9 cellular contexts compared by ENCODE assay signal in genomic region chr12:53453953-53454640, GRCh38. TPM values are rescaled to one million over a fixed set of nuclear protein-coding genes. Genes with fewer than 3 reads are reported as not detected.
DNase-seq lines count a peak whose midpoint lies in the region; ATAC-seq and TF ChIP-seq lines count a peak whose summit lies in the region.
"Had no signal": no experiment of that assay in that cellular context is flagged by ENCODE, and none has a peak within 500 bp of the region (broad histone marks: within the 10 kb centered on the region; RNA-seq: fewer than 3 reads in every experiment).

No MANE protein-coding gene starts in this region.

- H3K36me3 ChIP-seq in heart right ventricle (peaks cover 0 to 57% (median 48%) of the 10 kb centered on the region in 9 donors), right atrium auricular region (peaks cover 51% of the 10 kb centered on the region), iPS-18a (ENCODE audit: control insufficient read depth, low read depth, low read length) (peaks cover 55% of the 10 kb centered on the region), thymus (ENCODE audit: control insufficient read depth, insufficient read depth) (peaks cover 47% of the 10 kb centered on the region), colonic mucosa (peaks cover 47% of the 10 kb centered on the region)

- H3K27me3 ChIP-seq in heart right ventricle = no peaks in the 10 kb centered on the region
- H3K27me3 ChIP-seq in right atrium auricular region = no peaks in the 10 kb centered on the region
- no peaks in the 10 kb centered on the region for H3K27me3 ChIP-seq in iPS-18a (ENCODE audit: control insufficient read depth, insufficient read depth, low read length)
- no peaks in the 10 kb centered on the region for H3K27me3 ChIP-seq in thymus (ENCODE audit: control insufficient read depth, insufficient read depth)
- no peaks in the 10 kb centered on the region for H3K27me3 ChIP-seq in colonic mucosa

- no peaks in the 10 kb centered on the region for H3K27me3 Mint-ChIP-seq in activated T-helper 1 cell treated with anti-CD3 and anti-CD28 coated beads, Interleukin-12 subunit alpha, Interleukin-12 subunit beta, Interleukin-2, Interleukin-4 antibody, amounts not matched to agents 30 ng/mL and 10 ng/mL and 1 ng/mL, durations not matched to agents 14 hours and 24 hours and 36 hours (ENCODE audit: insufficient read depth)

- WGBS in heart right ventricle, 2 donors = 18 to 19% methylated on average over 6 of the region's 6 CpGs
- 65% methylated on average over 6 of the region's 6 CpGs for WGBS in thymus

- peak overlapping the region; percentile 76 for H3K27ac Mint-ChIP-seq in activated T-helper 1 cell treated with anti-CD3 and anti-CD28 coated beads, Interleukin-12 subunit alpha, Interleukin-12 subunit beta, Interleukin-2, Interleukin-4 antibody, amounts not matched to agents 30 ng/mL and 10 ng/mL and 1 ng/mL, durations not matched to agents 14 hours and 24 hours and 36 hours

- peak overlapping the region; percentile 97 for H3K4me3 Mint-ChIP-seq in activated T-helper 1 cell treated with anti-CD3 and anti-CD28 coated beads, Interleukin-12 subunit alpha, Interleukin-12 subunit beta, Interleukin-2, Interleukin-4 antibody, amounts not matched to agents 30 ng/mL and 10 ng/mL and 1 ng/mL, durations not matched to agents 14 hours and 24 hours and 36 hours

- H3K9me3 ChIP-seq in heart right ventricle (no peaks in the 10 kb centered on the region), right atrium auricular region (no peaks in the 10 kb centered on the region), iPS-18a (ENCODE audit: control insufficient read depth, low read depth, low read length) (no peaks in the 10 kb centered on the region), thymus (ENCODE audit: control insufficient read depth) (no peaks in the 10 kb centered on the region), colonic mucosa (no peaks in the 10 kb centered on the region)

- DNase-seq in heart right ventricle (no peak), right atrium auricular region (ENCODE audit: low spot score) (no peak), HT-29 (ENCODE audit: low spot score) (no peak), colonic mucosa (no peak)
- no peak for DNase-seq in activated T-helper 1 cell treated with anti-CD3 and anti-CD28 coated beads, Interleukin-12 subunit alpha, Interleukin-12 subunit beta, Interleukin-2, Interleukin-4 antibody, amounts not matched to agents 30 ng/mL and 10 ng/mL and 1 ng/mL, durations not matched to agents 14 hours and 24 hours and 36 hours (ENCODE audit: low spot score)
- DNase-seq: DMS79 treated with DMSO at 0.1 percent for 48 hours had no signal

- intact Hi-C loops in heart right ventricle (cut with DNase I) (loop anchor here in 7 of 10 donors (2.0 to 10.0 kb wide), 5 partner anchors 38 to 53 kb away; partner anchors contain the start of genes TARBP2 (in 5 of the 7) and NPFF (in 2 of the 7)), colonic mucosa (cut with DNase I) (loop anchor here (10.0 kb wide), 1 partner anchor 51 kb away; the partner anchor contains the start of genes NPFF and TARBP2)
- intact Hi-C loops in activated T-helper 1 cell treated with anti-CD3 and anti-CD28 coated beads, Interleukin-12 subunit alpha, Interleukin-12 subunit beta, Interleukin-2, Interleukin-4 antibody, amounts not matched to agents 30 ng/mL and 10 ng/mL and 1 ng/mL, durations not matched to agents 14 hours and 24 hours and 36 hours (cut with micrococcal nuclease) = loop anchor here (2.0 to 10.0 kb wide), 4 partner anchors 19 to 409 kb away; no protein-coding TSS in a partner anchor

- H3K9me3 Mint-ChIP-seq in activated T-helper 1 cell treated with anti-CD3 and anti-CD28 coated beads, Interleukin-12 subunit alpha, Interleukin-12 subunit beta, Interleukin-2, Interleukin-4 antibody, amounts not matched to agents 30 ng/mL and 10 ng/mL and 1 ng/mL, durations not matched to agents 14 hours and 24 hours and 36 hours = no peaks in the 10 kb centered on the region

- H3K4me1 Mint-ChIP-seq in activated T-helper 1 cell treated with anti-CD3 and anti-CD28 coated beads, Interleukin-12 subunit alpha, Interleukin-12 subunit beta, Interleukin-2, Interleukin-4 antibody, amounts not matched to agents 30 ng/mL and 10 ng/mL and 1 ng/mL, durations not matched to agents 14 hours and 24 hours and 36 hours (ENCODE audit: low read depth) = peaks cover 36% of the 10 kb centered on the region

- H3K36me3 Mint-ChIP-seq in activated T-helper 1 cell treated with anti-CD3 and anti-CD28 coated beads, Interleukin-12 subunit alpha, Interleukin-12 subunit beta, Interleukin-2, Interleukin-4 antibody, amounts not matched to agents 30 ng/mL and 10 ng/mL and 1 ng/mL, durations not matched to agents 14 hours and 24 hours and 36 hours (ENCODE audit: low read depth) = peaks cover 48% of the 10 kb centered on the region

- peak overlapping the region; percentile 96 for H3K9ac ChIP-seq in iPS-18a (ENCODE audit: low read length)
- no peak overlapping the region for H3K9ac ChIP-seq in colonic mucosa (ENCODE audit: low read depth in 2 of 2, low read length in 2 of 2)

- H3K27ac ChIP-seq in heart right ventricle (peak overlapping the region in 5 of 10 donors; percentile 2 to 97 (median 95)), right atrium auricular region (no peak overlapping the region), iPS-18a (ENCODE audit: low read length) (no peak overlapping the region), thymus (ENCODE audit: low read depth) (no peak overlapping the region), colonic mucosa (no peak overlapping the region)

- ATAC-seq in heart right ventricle (no peak), HG02885 (IDR thresholded peaks at IDR 0.05; ENCODE audit: poor library complexity, unreplicated experiment) (no peak)

- peak overlapping the region in 8 of 10 donors; percentile 44 to 90 (median 74) for H3K4me3 ChIP-seq in heart right ventricle
- H3K4me3 ChIP-seq in right atrium auricular region = peak overlapping the region in 1 of 2 donors; percentile 78
- peak overlapping the region; percentile 79 for H3K4me3 ChIP-seq in iPS-18a (ENCODE audit: low read length)
- H3K4me3 ChIP-seq in thymus (ENCODE audit: low read length) = peak overlapping the region; percentile 97
- no peak overlapping the region for H3K4me3 ChIP-seq in colonic mucosa

- H3K4me1 ChIP-seq in heart right ventricle = peaks cover 3 to 45% (median 34%) of the 10 kb centered on the region in 9 donors
- H3K4me1 ChIP-seq in right atrium auricular region = peaks cover 0 to 35% of the 10 kb centered on the region in 2 donors
- peaks cover 3% of the 10 kb centered on the region for H3K4me1 ChIP-seq in iPS-18a (ENCODE audit: control insufficient read depth, low read depth, low read length)
- peaks cover 5% of the 10 kb centered on the region for H3K4me1 ChIP-seq in thymus (ENCODE audit: control insufficient read depth, insufficient read depth, low read length)
- no peaks in the 10 kb centered on the region for H3K4me1 ChIP-seq in colonic mucosa

- TF ChIP-seq CTCF in heart right ventricle (IDR thresholded peaks at IDR 0.05) (no peak), right atrium auricular region (IDR thresholded peaks at IDR 0.05) (no peak), colonic mucosa (IDR thresholded peaks at IDR 0.05) (no peak)

RNA-seq across cellular contexts. Expression of gene PCBP2, which starts 2.2 kb away (rescaled TPM):
- 100 to 1,000 TPM; 492 to 579 (median 559) TPM for total RNA-seq in heart right ventricle
- 100 to 1,000 TPM; 281 to 288 TPM for polyA plus RNA-seq in heart right ventricle
- 100 to 1,000 TPM; 288 to 378 TPM for total RNA-seq in right atrium auricular region
- total RNA-seq in activated T-helper 1 cell treated with anti-CD3 and anti-CD28 coated beads, Interleukin-12 subunit alpha, Interleukin-12 subunit beta, Interleukin-2, Interleukin-4 antibody, amounts not matched to agents 30 ng/mL and 10 ng/mL and 1 ng/mL, durations not matched to agents 14 hours and 24 hours and 36 hours = 865 and 896 TPM in 2 replicates
- polyA plus RNA-seq in thymus = 606 TPM
- 127 and 135 TPM in 2 replicates for total RNA-seq in HT-29 (2014; rRNA removed; shearing (Covaris generic))
- total RNA-seq in colonic mucosa = 100 to 1,000 TPM; 579 to 596 TPM

RNA-seq across cellular contexts. Expression of gene PRR13, which starts 12.6 kb away (rescaled TPM):
- 10 to 100 TPM; 28.6 to 70.0 (median 55.4) TPM for total RNA-seq in heart right ventricle
- polyA plus RNA-seq in heart right ventricle = 100 to 1,000 TPM in 1 of 2 donors, 10 to 100 TPM in 1; 40.4 to 122 TPM
- 10 to 100 TPM; 38.8 to 60.6 TPM for total RNA-seq in right atrium auricular region
- 206 and 219 TPM in 2 replicates for total RNA-seq in activated T-helper 1 cell treated with anti-CD3 and anti-CD28 coated beads, Interleukin-12 subunit alpha, Interleukin-12 subunit beta, Interleukin-2, Interleukin-4 antibody, amounts not matched to agents 30 ng/mL and 10 ng/mL and 1 ng/mL, durations not matched to agents 14 hours and 24 hours and 36 hours
- polyA plus RNA-seq in thymus = 222 TPM
- total RNA-seq in HT-29 (2014; rRNA removed; shearing (Covaris generic)) = 122 and 134 TPM in 2 replicates
- 100 to 1,000 TPM; 331 to 504 TPM for total RNA-seq in colonic mucosa

RNA-seq across cellular contexts. Expression of gene AMHR2, which starts 30.4 kb away (rescaled TPM):
- under 1 TPM in 5 of 10 donors, not detected in 5; 0.24 to 0.94 (median 0.64) TPM for total RNA-seq in heart right ventricle
- not detected for polyA plus RNA-seq in heart right ventricle
- total RNA-seq in right atrium auricular region = under 1 TPM; 0.37 to 0.47 TPM
- not detected in 2 replicates for total RNA-seq in activated T-helper 1 cell treated with anti-CD3 and anti-CD28 coated beads, Interleukin-12 subunit alpha, Interleukin-12 subunit beta, Interleukin-2, Interleukin-4 antibody, amounts not matched to agents 30 ng/mL and 10 ng/mL and 1 ng/mL, durations not matched to agents 14 hours and 24 hours and 36 hours
- polyA plus RNA-seq in thymus = 0.14 TPM
- total RNA-seq in HT-29 (2014; rRNA removed; shearing (Covaris generic)) = not detected in 2 replicates
- total RNA-seq in colonic mucosa = under 1 TPM in 1 of 2 donors, not detected in 1; 0.17 TPM

RNA-seq across cellular contexts. Expression of gene MAP3K12, which starts 45.2 kb away (rescaled TPM):
- total RNA-seq in heart right ventricle (10 to 100 TPM in 1 of 10 donors, 1 to 10 TPM in 9; 2.9 to 10.1 (median 4.3) TPM), right atrium auricular region (1 to 10 TPM; 2.6 to 9.8 TPM), colonic mucosa (1 to 10 TPM; 3.2 to 3.8 TPM)
- polyA plus RNA-seq in heart right ventricle (10 to 100 TPM in 1 of 2 donors, 1 to 10 TPM in 1; 6.5 to 19.4 TPM), thymus (16.3 TPM)
- 15.7 and 18.4 TPM in 2 replicates for total RNA-seq in activated T-helper 1 cell treated with anti-CD3 and anti-CD28 coated beads, Interleukin-12 subunit alpha, Interleukin-12 subunit beta, Interleukin-2, Interleukin-4 antibody, amounts not matched to agents 30 ng/mL and 10 ng/mL and 1 ng/mL, durations not matched to agents 14 hours and 24 hours and 36 hours
- total RNA-seq in HT-29 (2014; rRNA removed; shearing (Covaris generic)) = 0.84 and 3.2 TPM in 2 replicates

RNA-seq across cellular contexts. Expression of gene TARBP2, which starts 47.0 kb away (rescaled TPM):
- 10 to 100 TPM in 7 of 10 donors, 1 to 10 TPM in 3; 7.0 to 13.7 (median 11.0) TPM for total RNA-seq in heart right ventricle
- polyA plus RNA-seq in heart right ventricle = 10 to 100 TPM; 17.6 to 21.2 TPM
- 10 to 100 TPM; 11.1 to 18.9 TPM for total RNA-seq in right atrium auricular region
- total RNA-seq in activated T-helper 1 cell treated with anti-CD3 and anti-CD28 coated beads, Interleukin-12 subunit alpha, Interleukin-12 subunit beta, Interleukin-2, Interleukin-4 antibody, amounts not matched to agents 30 ng/mL and 10 ng/mL and 1 ng/mL, durations not matched to agents 14 hours and 24 hours and 36 hours = 47.7 and 48.2 TPM in 2 replicates
- polyA plus RNA-seq in thymus = 41.2 TPM
- 68.9 and 89.2 TPM in 2 replicates for total RNA-seq in HT-29 (2014; rRNA removed; shearing (Covaris generic))
- total RNA-seq in colonic mucosa = 10 to 100 TPM; 20.7 to 36.9 TPM
